12 cellular contexts compared by ENCODE assay signal in the genomic region with DNA sequence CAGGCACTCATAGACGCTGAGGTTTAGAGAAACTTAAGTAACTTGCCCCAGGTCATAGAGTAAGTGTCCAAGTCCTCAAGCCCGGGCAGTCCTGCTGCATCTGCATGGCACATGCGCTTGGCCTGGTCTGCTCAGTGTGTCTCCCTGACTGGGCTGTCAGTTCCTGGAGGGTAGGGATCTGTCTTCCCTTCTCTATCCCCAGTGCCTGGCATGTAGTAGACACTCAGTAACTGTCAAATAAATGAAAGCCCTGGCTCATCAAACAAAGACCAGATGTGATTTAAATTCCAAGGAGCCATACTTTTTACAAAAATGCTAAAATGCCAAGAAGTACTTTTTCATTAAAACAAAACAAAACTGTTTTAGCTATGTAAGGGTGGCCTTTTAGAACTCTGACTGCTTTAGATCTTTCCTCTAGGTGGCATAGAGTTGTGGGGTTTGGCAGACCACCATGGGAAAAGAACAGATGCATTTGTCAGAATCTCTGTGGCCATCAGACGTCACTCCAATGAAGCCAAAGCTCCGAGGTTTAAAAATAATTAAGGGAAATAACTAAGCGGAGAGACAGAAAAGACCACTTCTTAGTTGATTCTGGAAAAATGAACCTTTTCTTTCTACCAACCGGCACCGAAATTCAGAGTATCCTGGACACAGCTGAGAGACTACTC. TPM values are rescaled to one million over a fixed set of nuclear protein-coding genes. Genes with fewer than 3 reads are reported as not detected.
DNase-seq lines count a peak whose midpoint lies in the region; FAIRE-seq and TF ChIP-seq lines count a peak whose summit lies in the region.
"Had no signal": no experiment of that assay in that cellular context is flagged by ENCODE, and none has a peak within 500 bp of the region (broad histone marks: within the 10 kb centered on the region; RNA-seq: fewer than 3 reads in every experiment).

No MANE protein-coding gene starts in this region.

- no peak for TF ChIP-seq POLR2A in stomach (IDR thresholded peaks at IDR 0.05)

- H3F3A ChIP-seq in GM23248 (ENCODE audit: insufficient read depth): peaks cover 55% of the 10 kb centered on the region

- H3K27ac ChIP-seq in GM23248: peak overlapping the region; percentile 100
- H3K27ac ChIP-seq in kidney (ENCODE audit: low read depth in 2 of 2, low read length in 2 of 2): peak overlapping the region; percentile 33 to 69
- H3K27ac ChIP-seq in stomach: peak overlapping the region; percentile 7 to 85 (median 80)
- H3K27ac ChIP-seq: VCaP had no signal

- no peaks in the 10 kb centered on the region for H4K20me1 ChIP-seq in GM23248 (ENCODE audit: insufficient read depth)

- no peaks in the 10 kb centered on the region for H3K9me3 ChIP-seq in GM23248 (ENCODE audit: low read depth)
- no peaks in the 10 kb centered on the region for H3K9me3 ChIP-seq in kidney (ENCODE audit: control insufficient read depth in 1 of 2, low read length in 2 of 2)
- no peaks in the 10 kb centered on the region for H3K9me3 ChIP-seq in stomach

- POLR2A ChIA-PET in activated CD4-positive, alpha-beta memory T cell treated with anti-CD3 and anti-CD28 coated beads, Interleukin-2, amount 10 ng/mL, durations not matched to agents 7 days and 5 days (lab: Charles Lee): no interaction called here

- H3K79me2 ChIP-seq in GM23248 (ENCODE audit: insufficient read depth): peaks cover 62% of the 10 kb centered on the region

- no peaks in the 10 kb centered on the region for H3K27me3 Mint-ChIP-seq in chondrocyte (ENCODE audit: low read depth)
- peaks cover 6% of the 10 kb centered on the region for H3K27me3 Mint-ChIP-seq in activated CD4-positive, alpha-beta memory T cell treated with anti-CD3 and anti-CD28 coated beads, Interleukin-2, amount 10 ng/mL, durations not matched to agents 7 days and 5 days

- H3K27me3 ChIP-seq in GM23248 (replicated peaks; ENCODE audit: insufficient read depth): no peaks in the 10 kb centered on the region
- no peaks in the 10 kb centered on the region for H3K27me3 ChIP-seq in stomach

- DNase-seq in GM23248 (peak; percentile 58), chondrocyte (ENCODE audit: low spot score) (no peak), kidney (no peak), stomach (no peak), NCI-H1417 (lab: John Stamatoyannopoulos, UW) (no peak), nucleus accumbens (lab: John Stamatoyannopoulos, UW) (no peak)
- DNase-seq in activated CD4-positive, alpha-beta memory T cell treated with anti-CD3 and anti-CD28 coated beads, Interleukin-2, amount 10 ng/mL, durations not matched to agents 7 days and 5 days: no peak
- DNase-seq in activated CD4-positive, alpha-beta T cell treated with anti-CD3 and anti-CD28 coated beads, Interleukin-2, amount 50 U/mL, for 1 hour: no peak
- DNase-seq: activated effector memory CD4-positive, alpha-beta T cell treated with Interleukin-2 at 50 U/mL for 16 hours; occipital lobe had no signal

- H3K36me3 Mint-ChIP-seq in chondrocyte (ENCODE audit: low read depth): no peaks in the 10 kb centered on the region
- H3K36me3 Mint-ChIP-seq in activated CD4-positive, alpha-beta memory T cell treated with anti-CD3 and anti-CD28 coated beads, Interleukin-2, amount 10 ng/mL, durations not matched to agents 7 days and 5 days (ENCODE audit: low read depth): no peaks in the 10 kb centered on the region

- CTCF ChIA-PET in activated CD4-positive, alpha-beta memory T cell treated with anti-CD3 and anti-CD28 coated beads, Interleukin-2, amount 10 ng/mL, durations not matched to agents 7 days and 5 days (lab: Charles Lee): no interaction called here

- H3K9ac ChIP-seq in GM23248 (peak overlapping the region; percentile 86), kidney (ENCODE audit: low read length in 2 of 2) (peak overlapping the region in 1 of 2 donors; percentile 49)

- in situ Hi-C loops in GM23248 (cut with MboI): no loop called here

- TF ChIP-seq CTCF in chondrocyte (IDR thresholded peaks at IDR 0.05) (no peak), kidney (IDR thresholded peaks at IDR 0.05; ENCODE audit: borderline replicate concordance, extremely low read depth, insufficient read depth) (no peak), stomach (IDR thresholded peaks at IDR 0.05) (no peak)

- H3K4me2 ChIP-seq in GM23248 (ENCODE audit: unreplicated experiment): peak overlapping the region; percentile 87

- H3K4me1 ChIP-seq in GM23248 (ENCODE audit: insufficient read depth): peaks cover 84% of the 10 kb centered on the region
- peaks cover 78 to 84% of the 10 kb centered on the region in 2 donors for H3K4me1 ChIP-seq in kidney (ENCODE audit: control insufficient read depth in 1 of 2, insufficient read depth in 1 of 2, low read depth in 1 of 2, low read length in 2 of 2)
- H3K4me1 ChIP-seq in stomach: peaks cover 46 to 92% (median 84%) of the 10 kb centered on the region in 4 donors

- TF ChIP-seq EP300 in stomach (IDR thresholded peaks at IDR 0.05): no peak

- FAIRE-seq in kidney (lab: Jason Lieb, UNC): no peak

- H3K36me3 ChIP-seq in GM23248 (ENCODE audit: low read depth) (no peaks in the 10 kb centered on the region), kidney (ENCODE audit: control insufficient read depth in 1 of 2, insufficient read depth in 2 of 2, low read length in 2 of 2) (no peaks in the 10 kb centered on the region), stomach (no peaks in the 10 kb centered on the region)

- H3K9me3 Mint-ChIP-seq in chondrocyte (ENCODE audit: low read depth): no peaks in the 10 kb centered on the region
- H3K9me3 Mint-ChIP-seq in activated CD4-positive, alpha-beta memory T cell treated with anti-CD3 and anti-CD28 coated beads, Interleukin-2, amount 10 ng/mL, durations not matched to agents 7 days and 5 days: no peaks in the 10 kb centered on the region
- H3K9me3 Mint-ChIP-seq: dendritic cell treated with granulocyte-macrophage colony-stimulating factor and Interleukin-4, amounts not matched to agents 40 ng/mL and 50 ng/mL, for 4 days had no signal

- no peaks in the 10 kb centered on the region for H3K9me2 ChIP-seq in GM23248 (ENCODE audit: insufficient read depth)

- peak overlapping the region; percentile 99 for H3K27ac Mint-ChIP-seq in chondrocyte (ENCODE audit: unreplicated experiment)
- no peak overlapping the region for H3K27ac Mint-ChIP-seq in activated CD4-positive, alpha-beta memory T cell treated with anti-CD3 and anti-CD28 coated beads, Interleukin-2, amount 10 ng/mL, durations not matched to agents 7 days and 5 days
- H3K27ac Mint-ChIP-seq: dendritic cell treated with granulocyte-macrophage colony-stimulating factor and Interleukin-4, amounts not matched to agents 40 ng/mL and 50 ng/mL, for 4 days had no signal

- peaks cover 81% of the 10 kb centered on the region for H3K4me1 Mint-ChIP-seq in chondrocyte (ENCODE audit: low read depth)
- peaks cover 17% of the 10 kb centered on the region for H3K4me1 Mint-ChIP-seq in activated CD4-positive, alpha-beta memory T cell treated with anti-CD3 and anti-CD28 coated beads, Interleukin-2, amount 10 ng/mL, durations not matched to agents 7 days and 5 days

- no peak overlapping the region for H3K4me3 Mint-ChIP-seq in chondrocyte (ENCODE audit: unreplicated experiment)
- no peak overlapping the region for H3K4me3 Mint-ChIP-seq in activated CD4-positive, alpha-beta memory T cell treated with anti-CD3 and anti-CD28 coated beads, Interleukin-2, amount 10 ng/mL, durations not matched to agents 7 days and 5 days
- H3K4me3 Mint-ChIP-seq: dendritic cell treated with granulocyte-macrophage colony-stimulating factor and Interleukin-4, amounts not matched to agents 40 ng/mL and 50 ng/mL, for 4 days had no signal

- H2AFZ ChIP-seq in GM23248: no peak overlapping the region

- 14 to 24% methylated on average over 8 of the region's 8 CpGs for WGBS in GM23248 (ENCODE audit: low coverage in 1 of 2, low lambda C conversion rate in 2 of 2, missing lambda C conversion rate in 2 of 2), 2 experiments
- 59 to 72% (median 66%) methylated on average over 8 of the region's 8 CpGs for WGBS in stomach, 5 donors

- intact Hi-C loops in kidney (cut with DNase I) (no loop called here), stomach (cut with DNase I; ENCODE audit: low total_unique reads) (no loop called here)

- H3K4me3 ChIP-seq in GM23248 (no peak overlapping the region), kidney (ENCODE audit: low read length in 2 of 2) (peak overlapping the region in 1 of 2 donors; percentile 13), stomach (no peak overlapping the region)

RNA-seq across cellular contexts. Expression of a gene that starts 34.0 kb away (rescaled TPM):
- 66.3 and 73.8 TPM in 2 replicates for total RNA-seq in GM23248 (2014; rRNA removed; shearing (Covaris generic))
- polyA plus RNA-seq in GM23248 (2016; fragmentation: Nextera tagmentation; extraction: Ambion mirVana) (45.2 and 47.5 TPM in 2 replicates), kidney (ENCODE audit: insufficient read depth, low read depth, low replicate concordance) (142 TPM), stomach (10 to 100 TPM; 35.1 to 82.6 (median 47.1) TPM)
- total RNA-seq in chondrocyte (14.5 to 126 TPM (median 122 TPM) in 3 replicates), kidney (398 TPM), stomach (100 to 1,000 TPM in 4 of 5 donors, 10 to 100 TPM in 1; 69.0 to 217 (median 156) TPM)
- total RNA-seq in activated CD4-positive, alpha-beta memory T cell treated with anti-CD3 and anti-CD28 coated beads, Interleukin-2, amount 10 ng/mL, durations not matched to agents 7 days and 5 days: 10 to 100 TPM; 76.3 to 79.0 TPM
